Comparison of ENCODE assay signal across 8 cellular contexts in the genomic region with DNA sequence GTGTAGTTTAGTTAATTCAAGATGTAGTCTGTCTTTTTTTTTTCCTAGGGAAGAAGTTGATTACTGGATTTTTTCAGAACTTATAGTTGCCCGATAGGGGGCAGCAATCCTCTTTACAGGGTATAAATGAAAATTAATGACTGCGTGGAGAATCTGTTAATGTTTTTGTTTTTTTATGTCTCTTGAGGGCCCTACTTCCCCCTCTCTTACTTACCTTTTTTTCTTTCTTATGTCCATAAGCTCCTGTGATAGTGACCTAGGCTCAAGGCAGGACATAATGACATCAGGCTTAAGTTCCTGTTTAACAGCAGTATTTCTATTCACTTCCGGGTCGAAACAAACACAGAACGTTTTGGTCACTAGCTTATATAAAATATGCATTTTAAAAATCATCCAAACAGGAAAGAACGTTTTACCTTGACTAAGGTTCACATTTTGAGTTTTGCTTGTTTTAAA. TPM values are rescaled to one million over a fixed set of nuclear protein-coding genes. Genes with fewer than 3 reads are reported as not detected.
DNase-seq lines count a peak whose midpoint lies in the region; ATAC-seq lines count a peak whose summit lies in the region.

No MANE protein-coding gene starts in this region.

- H3K36me3 ChIP-seq in muscle layer of duodenum (ENCODE audit: control insufficient read depth in 1 of 2, insufficient read depth in 2 of 2, low read length in 2 of 2), result peaks cover 24 to 51% of the 10 kb centered on the region in 2 donors
- peaks cover 5 to 7% of the 10 kb centered on the region in 2 donors for H3K36me3 ChIP-seq in aorta (ENCODE audit: control insufficient read depth in 1 of 2, insufficient read depth in 2 of 2, low read length in 1 of 2)

- 15 to 17% methylated on average over 6 of the region's 6 CpGs for WGBS in aorta, 2 donors

- H3K4me1 ChIP-seq in muscle layer of duodenum (ENCODE audit: control insufficient read depth in 1 of 2, insufficient read depth in 2 of 2, low read length in 2 of 2), result peaks cover 0 to 10% of the 10 kb centered on the region in 2 donors
- no peaks in the 10 kb centered on the region for H3K4me1 ChIP-seq in aorta (ENCODE audit: control insufficient read depth in 1 of 2, insufficient read depth in 2 of 2, low read length in 2 of 2)

- no peak for ATAC-seq in HG02610 (IDR thresholded peaks at IDR 0.05; ENCODE audit: unreplicated experiment)
- ATAC-seq in aorta (ENCODE audit: low FRiP score), result no peak

- no peaks in the 10 kb centered on the region for H3K27me3 ChIP-seq in muscle layer of duodenum (ENCODE audit: low read depth, low read length)
- H3K27me3 ChIP-seq in aorta (ENCODE audit: control insufficient read depth in 1 of 2, insufficient read depth in 2 of 2, low read length in 1 of 2), result no peaks in the 10 kb centered on the region

- H3K4me3 ChIP-seq in muscle layer of duodenum (ENCODE audit: low read depth in 1 of 2, low read length in 2 of 2) (peak overlapping the region; percentile 17 to 31), aorta (ENCODE audit: low read length in 2 of 2) (peak overlapping the region in 1 of 2 donors; percentile 28)

- H3K9me3 ChIP-seq in muscle layer of duodenum (ENCODE audit: control insufficient read depth in 1 of 2, low read length in 2 of 2) (no peaks in the 10 kb centered on the region), aorta (ENCODE audit: control insufficient read depth, low read length) (no peaks in the 10 kb centered on the region)

- H3K27ac ChIP-seq in muscle layer of duodenum (ENCODE audit: low read length), result peak overlapping the region; percentile 39
- H3K27ac ChIP-seq in aorta (ENCODE audit: low read depth in 1 of 2, low read length in 2 of 2), result peak overlapping the region in 1 of 2 donors; percentile 43

- intact Hi-C loops in aorta (cut with DNase I), result no loop called here

- DNase-seq in NCI-H446 (lab: John Stamatoyannopoulos, UW) (peak; percentile 7 to 57), NCI-H446 treated with DMSO at 0.1 percent for 48 hours (lab: John Stamatoyannopoulos, UW) (no peak), KG1 (lab: John Stamatoyannopoulos, UW) (peak; percentile 45), T-helper 9 cell (peak; percentile 37), dermis microvascular lymphatic vessel endothelial cell (ENCODE audit: low read depth in 2 of 2) (peak; percentile 50 to 70), aorta (no peak)

RNA-seq across cellular contexts. Expression of gene CDC123, which starts 18.8 kb away (rescaled TPM):
- total RNA-seq in dermis microvascular lymphatic vessel endothelial cell (158 and 193 TPM in 2 replicates), aorta (10 to 100 TPM; 39.8 to 53.9 TPM)
- 10 to 100 TPM; 36.7 to 66.7 TPM for polyA plus RNA-seq in aorta

RNA-seq across cellular contexts. Expression of gene NUDT5, which starts 19.1 kb away (rescaled TPM):
- total RNA-seq in dermis microvascular lymphatic vessel endothelial cell (39.9 and 43.6 TPM in 2 replicates), aorta (10 to 100 TPM; 25.9 to 39.7 TPM)
- polyA plus RNA-seq in aorta, result 10 to 100 TPM; 21.3 to 37.8 TPM

Comparison
In these comparisons a context has a peak if more than half of its experiments do, and no peak if none do; other contexts are left out.
1. DNase-seq: peak in NCI-H446 (2 of 2), KG1 (single experiment), T-helper 9 cell (single experiment) and dermis microvascular lymphatic vessel endothelial cell (2 of 2); none in NCI-H446 treated with DMSO at 0.1 percent for 48 hours (single experiment) and aorta (0 of 2).